ENCODE assay signal across 8 cellular contexts in the genomic region with DNA sequence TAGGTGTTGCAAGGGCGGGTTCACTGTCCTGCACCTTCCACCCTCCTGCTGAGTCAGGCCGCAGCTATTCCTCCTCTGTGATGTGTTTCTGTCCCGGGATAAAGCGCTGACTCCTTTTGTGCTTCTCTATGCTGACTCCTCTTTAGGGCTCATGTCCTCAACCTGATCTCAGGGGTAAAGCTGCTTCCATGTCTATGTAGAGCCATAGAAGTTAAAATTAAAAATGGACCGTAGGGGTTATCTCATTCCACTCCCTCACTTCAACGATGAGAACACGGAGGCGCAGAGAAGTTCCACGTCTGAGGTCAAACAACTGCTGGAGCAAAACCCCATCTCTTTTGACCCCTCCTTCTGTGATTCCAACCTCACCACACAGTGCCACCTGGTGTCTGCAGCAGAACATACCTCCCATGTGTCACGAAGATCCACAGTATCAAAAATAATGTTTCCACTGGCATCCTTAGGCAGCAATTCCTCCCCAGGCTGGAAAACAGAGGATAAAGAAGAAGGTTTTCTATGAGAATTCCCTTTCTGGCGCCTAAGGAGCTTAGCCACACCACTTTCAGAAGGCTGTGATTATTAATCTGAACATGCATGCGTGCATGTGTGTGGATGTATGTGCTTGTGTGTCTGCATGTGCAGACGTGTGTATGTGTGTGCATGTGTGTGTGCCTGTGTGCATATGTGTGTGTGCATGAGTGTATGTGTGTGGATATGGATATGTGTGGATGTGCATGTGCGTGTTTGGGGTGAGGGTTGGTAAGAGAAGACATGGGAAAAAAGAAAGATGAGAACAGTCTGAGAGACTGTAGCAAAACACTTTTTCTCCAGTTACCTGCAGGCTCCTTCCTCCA.
DNase-seq lines count a peak whose midpoint lies in the region; ATAC-seq and TF ChIP-seq lines count a peak whose summit lies in the region.

No MANE protein-coding gene starts in this region.

- WGBS in heart right ventricle, 2 donors, result 43 to 49% methylated on average over 14 of the region's 14 CpGs

- in situ Hi-C loops in gastrocnemius medialis (cut with MboI; ENCODE audit: low sequenced_read_pairs in 4 of 4), result loop anchor here (5.0 to 25.0 kb wide), 6 partner anchors 189 to 446 kb away; partner anchors contain the start of genes AKR1C2 (in 1 of the 4), AKR1C3 (in 1 of the 4) and AKR1E2 (in 1 of the 4)

- no peaks in the 10 kb centered on the region for H3K36me3 Mint-ChIP-seq in CD4-positive, alpha-beta T cell (ENCODE audit: low read depth)
- H3K36me3 Mint-ChIP-seq in activated naive CD8-positive, alpha-beta T cell, result no peaks in the 10 kb centered on the region

- H3K4me1 ChIP-seq in heart right ventricle (peaks cover 0 to 26% (median 0%) of the 10 kb centered on the region in 9 donors), gastrocnemius medialis (no peaks in the 10 kb centered on the region)

- H3K4me3 ChIP-seq in heart right ventricle (no peak overlapping the region), gastrocnemius medialis (no peak overlapping the region)

- intact Hi-C loops in CD4-positive, alpha-beta T cell (cut with DNase I, micrococcal nuclease), result loop anchor here (1.0 to 5.0 kb wide), 3 partner anchors 266 to 465 kb away; no protein-coding TSS in a partner anchor
- intact Hi-C loops in heart right ventricle (cut with DNase I) (loop anchor here (1.0 to 10.0 kb wide), 12 partner anchors 99 to 436 kb away; partner anchors contain the start of gene AKR1C3 (in 3 of the 10)), gastrocnemius medialis (cut with DNase I; ENCODE audit: low total_unique reads) (loop anchor here (1.0 to 10.0 kb wide), 2 partner anchors 189 to 434 kb away; partner anchors contain the start of gene AKR1C3)

- H3K4me3 Mint-ChIP-seq in CD4-positive, alpha-beta T cell, result no peak overlapping the region
- peak overlapping the region; percentile 46 for H3K4me3 Mint-ChIP-seq in activated naive CD8-positive, alpha-beta T cell

- H3K9me3 ChIP-seq in CD4-positive, alpha-beta T cell (ENCODE audit: control insufficient read depth, low read length), result no peaks in the 10 kb centered on the region
- H3K9me3 ChIP-seq in heart right ventricle (no peaks in the 10 kb centered on the region), gastrocnemius medialis (no peaks in the 10 kb centered on the region)

- ATAC-seq in CD4-positive, alpha-beta T cell (ENCODE audit: poor library complexity), result peak; percentile 80
- ATAC-seq in GM19372 (IDR thresholded peaks at IDR 0.05; ENCODE audit: low read depth, unreplicated experiment) (peak; percentile 74), HG03565 (IDR thresholded peaks at IDR 0.05; ENCODE audit: unreplicated experiment) (peak; percentile 80), heart right ventricle (peak; percentile 81 to 94 (median 88)), gastrocnemius medialis (peak; percentile 78 to 87)

- CTCF ChIA-PET in CD4-positive, alpha-beta T cell (lab: Charles Lee), result interaction anchor here (3.8 to 4.2 kb wide), 2 partner anchors 10 to 434 kb away, joined by 14 to 18 read pairs; no protein-coding TSS in a partner anchor

- H3K27ac Mint-ChIP-seq in CD4-positive, alpha-beta T cell, result no peak overlapping the region
- H3K27ac Mint-ChIP-seq in activated naive CD8-positive, alpha-beta T cell, result peak overlapping the region; percentile 59

- DNase-seq in CD4-positive, alpha-beta T cell, result peak in 8 of 10 experiments; percentile 11 to 66 (median 44)
- DNase-seq in SHP77 (lab: John Stamatoyannopoulos, UW) (peak; percentile 66 to 85), heart right ventricle (peak; percentile 55 to 67), gastrocnemius medialis (peak; percentile 19 to 49), cortex of kidney (lab: John Stamatoyannopoulos, UW) (no peak)

- H3K9me3 Mint-ChIP-seq in CD4-positive, alpha-beta T cell, result no peaks in the 10 kb centered on the region
- H3K9me3 Mint-ChIP-seq in activated naive CD8-positive, alpha-beta T cell (ENCODE audit: low read depth), result no peaks in the 10 kb centered on the region

- peak; percentile 72 for TF ChIP-seq CTCF in CD4-positive, alpha-beta T cell (IDR thresholded peaks at IDR 0.05)
- TF ChIP-seq CTCF in heart right ventricle (IDR thresholded peaks at IDR 0.05), result peak; percentile 33 to 77 (median 68)
- peak; percentile 40 to 62 (median 57) for TF ChIP-seq CTCF in gastrocnemius medialis (IDR thresholded peaks at IDR 0.05 in 4 of 5, conservative IDR thresholded peaks at IDR 0.05 in 1 of 5)

- no peak overlapping the region for H3K27ac ChIP-seq in CD4-positive, alpha-beta T cell (ENCODE audit: low read depth, low read length)
- H3K27ac ChIP-seq in heart right ventricle, result peak overlapping the region in 1 of 10 donors; percentile 76
- H3K27ac ChIP-seq in gastrocnemius medialis, result no peak overlapping the region

- peaks cover 5% of the 10 kb centered on the region for H3K27me3 Mint-ChIP-seq in CD4-positive, alpha-beta T cell
- H3K27me3 Mint-ChIP-seq in activated naive CD8-positive, alpha-beta T cell, result peaks cover 2% of the 10 kb centered on the region

- TF ChIP-seq POLR2A in gastrocnemius medialis (IDR thresholded peaks at IDR 0.05), result no peak

- H3K27me3 ChIP-seq in CD4-positive, alpha-beta T cell (ENCODE audit: control insufficient read depth, insufficient read depth, low read length), result no peaks in the 10 kb centered on the region
- peaks cover 0 to 4% (median 0%) of the 10 kb centered on the region in 7 donors for H3K27me3 ChIP-seq in heart right ventricle
- H3K27me3 ChIP-seq in gastrocnemius medialis, result no peaks in the 10 kb centered on the region

- POLR2A ChIA-PET in CD4-positive, alpha-beta T cell (lab: Charles Lee), result interaction anchor here (1.0 kb wide), 1 partner anchor 9 kb away, joined by 5 read pairs; no protein-coding TSS in a partner anchor

- H3K36me3 ChIP-seq in heart right ventricle (no peaks in the 10 kb centered on the region), gastrocnemius medialis (no peaks in the 10 kb centered on the region)

- H3K4me1 Mint-ChIP-seq in CD4-positive, alpha-beta T cell (ENCODE audit: low read depth), result peaks cover 18% of the 10 kb centered on the region
- H3K4me1 Mint-ChIP-seq in activated naive CD8-positive, alpha-beta T cell (ENCODE audit: low read depth), result peaks cover 20% of the 10 kb centered on the region
